Comparison of ENCODE assay signal across 13 cellular contexts in the genomic region with DNA sequence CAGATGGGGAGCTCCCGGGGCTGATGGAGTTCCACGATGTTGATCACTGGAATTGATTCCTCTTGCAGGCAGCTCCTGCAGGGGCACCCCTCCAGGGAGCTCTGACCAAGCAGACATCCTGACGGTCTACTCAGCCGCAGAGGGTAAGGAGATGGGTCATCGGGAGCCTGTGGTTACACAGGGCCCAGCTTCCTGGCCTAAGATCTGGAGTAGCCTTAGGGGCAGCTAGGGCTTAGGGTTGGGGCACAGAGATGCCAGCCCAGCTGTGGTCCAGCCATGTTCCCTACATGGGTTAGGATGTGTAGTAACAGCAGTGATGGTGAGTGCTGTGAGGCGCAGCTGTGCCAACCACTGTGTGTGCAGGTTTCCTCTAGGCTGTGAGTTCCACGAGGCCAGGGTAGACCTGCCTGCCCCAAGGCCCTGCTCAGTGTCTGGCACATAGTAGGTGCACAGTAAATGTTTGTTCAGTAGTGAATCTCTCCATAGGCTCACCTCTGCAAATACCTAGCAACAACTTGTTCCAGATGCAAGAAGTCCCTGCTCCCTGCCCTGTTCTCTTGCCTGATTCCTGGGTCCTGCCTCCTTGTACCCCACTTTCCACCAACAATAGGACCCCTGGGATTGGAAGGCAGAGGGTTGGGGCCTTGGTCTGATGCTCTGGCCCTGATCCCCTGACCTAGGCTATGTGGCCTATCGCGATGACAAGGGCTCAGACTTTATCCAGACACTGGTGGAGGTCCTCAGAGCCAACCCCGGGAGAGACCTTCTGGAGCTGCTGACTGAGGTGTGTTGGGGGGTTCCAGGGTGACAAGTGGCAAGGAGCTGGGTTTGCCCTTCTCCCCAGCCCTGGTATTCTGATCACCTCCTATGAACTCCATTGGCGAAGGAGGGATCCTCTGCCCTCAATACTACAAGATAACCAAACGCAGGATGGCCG. TPM values are rescaled to one million over a fixed set of nuclear protein-coding genes. Genes with fewer than 3 reads are reported as not detected.
DNase-seq lines count a peak whose midpoint lies in the region; ATAC-seq, FAIRE-seq and TF ChIP-seq lines count a peak whose summit lies in the region.
"Had no signal": no experiment of that assay in that cellular context is flagged by ENCODE, and none has a peak within 500 bp of the region (broad histone marks: within the 10 kb centered on the region; RNA-seq: fewer than 3 reads in every experiment).

No MANE protein-coding gene starts in this region.

- peak; percentile 10 for DNase-seq in GM12892 (ENCODE audit: insufficient read length)
- no peak for DNase-seq in naive thymus-derived CD4-positive, alpha-beta T cell
- no peak for DNase-seq in NCI-H128 (lab: John Stamatoyannopoulos, UW; ENCODE audit: unreplicated experiment)
- no peak for DNase-seq in foreskin fibroblast
- DNase-seq: NCI-H1694 treated with DMSO at 0.1 percent for 48 hours; NCI-H82; stimulated activated CD4-positive, alpha-beta T cell treated with anti-CD3 and anti-CD28 coated beads, Interleukin-2, amount 100 ng/mL, for 48 hours had no signal

- peaks cover 23% of the 10 kb centered on the region for H3K36me3 Mint-ChIP-seq in activated T-helper 17 cell treated with anti-CD3 and anti-CD28 coated beads, Interleukin-2, amount 50 U/mL, for 72 hours (ENCODE audit: low read depth)
- H3K36me3 Mint-ChIP-seq in naive thymus-derived CD4-positive, alpha-beta T cell: peaks cover 0 to 6% (median 0%) of the 10 kb centered on the region in 5 donors

- H3K36me3 ChIP-seq in BLaER1 treated with 17β-estradiol and CSF1 and Interleukin-3, amounts not matched to agents 10 nM and 100 nM: no peaks in the 10 kb centered on the region
- no peaks in the 10 kb centered on the region for H3K36me3 ChIP-seq in naive thymus-derived CD4-positive, alpha-beta T cell (ENCODE audit: control insufficient read depth in 2 of 3, insufficient read depth in 3 of 3, low read length in 3 of 3)
- H3K36me3 ChIP-seq: SJSA1 had no signal

- intact Hi-C loops in naive thymus-derived CD4-positive, alpha-beta T cell (cut with micrococcal nuclease): no loop called here

- H3K4me3 ChIP-seq in BLaER1 treated with 17β-estradiol and CSF1 and Interleukin-3, amounts not matched to agents 10 nM and 100 nM: no peak overlapping the region
- no peak overlapping the region for H3K4me3 ChIP-seq in naive thymus-derived CD4-positive, alpha-beta T cell (ENCODE audit: low read length)
- no peak overlapping the region for H3K4me3 ChIP-seq in foreskin fibroblast (ENCODE audit: low read depth in 1 of 2, low read length in 2 of 2)

- H3K27ac Mint-ChIP-seq in activated T-helper 17 cell treated with anti-CD3 and anti-CD28 coated beads, Interleukin-2, amount 50 U/mL, for 72 hours: no peak overlapping the region
- H3K27ac Mint-ChIP-seq in naive thymus-derived CD4-positive, alpha-beta T cell: peak overlapping the region in 4 of 9 donors; percentile 46 to 68 (median 50)

- H3K4me3 Mint-ChIP-seq in activated T-helper 17 cell treated with anti-CD3 and anti-CD28 coated beads, Interleukin-2, amount 50 U/mL, for 72 hours: peak overlapping the region; percentile 77
- peak overlapping the region; percentile 72 to 91 (median 86) for H3K4me3 Mint-ChIP-seq in naive thymus-derived CD4-positive, alpha-beta T cell

- peaks cover 14% of the 10 kb centered on the region for H3K4me1 Mint-ChIP-seq in activated T-helper 17 cell treated with anti-CD3 and anti-CD28 coated beads, Interleukin-2, amount 50 U/mL, for 72 hours
- peaks cover 11 to 31% (median 22%) of the 10 kb centered on the region in 7 donors for H3K4me1 Mint-ChIP-seq in naive thymus-derived CD4-positive, alpha-beta T cell

- H3K9me3 Mint-ChIP-seq in activated T-helper 17 cell treated with anti-CD3 and anti-CD28 coated beads, Interleukin-2, amount 50 U/mL, for 72 hours: no peaks in the 10 kb centered on the region
- peaks cover 0 to 17% (median 6%) of the 10 kb centered on the region in 11 donors for H3K9me3 Mint-ChIP-seq in naive thymus-derived CD4-positive, alpha-beta T cell

- peaks cover 8 to 46% (median 38%) of the 10 kb centered on the region in 10 experiments for H3K4me1 ChIP-seq in BLaER1 treated with 17β-estradiol and CSF1 and Interleukin-3, amounts not matched to agents 10 nM and 100 nM
- peaks cover 0 to 5% of the 10 kb centered on the region in 2 donors for H3K4me1 ChIP-seq in naive thymus-derived CD4-positive, alpha-beta T cell (ENCODE audit: control insufficient read depth in 2 of 2, insufficient read depth in 2 of 2, low read length in 2 of 2)

- H3K27me3 Mint-ChIP-seq in activated T-helper 17 cell treated with anti-CD3 and anti-CD28 coated beads, Interleukin-2, amount 50 U/mL, for 72 hours: no peaks in the 10 kb centered on the region
- H3K27me3 Mint-ChIP-seq in naive thymus-derived CD4-positive, alpha-beta T cell: peaks cover 0 to 18% (median 0%) of the 10 kb centered on the region in 5 donors

- H3K9me3 ChIP-seq in BLaER1 treated with 17β-estradiol and CSF1 and Interleukin-3, amounts not matched to agents 10 nM and 100 nM (replicated peaks in 1 of 11): no peaks in the 10 kb centered on the region
- H3K9me3 ChIP-seq in naive thymus-derived CD4-positive, alpha-beta T cell (ENCODE audit: control insufficient read depth in 2 of 3, low read length in 3 of 3): no peaks in the 10 kb centered on the region
- H3K9me3 ChIP-seq: SJSA1 had no signal

- TF ChIP-seq POLR2A in GM12892 (IDR thresholded peaks at IDR 0.05; ENCODE audit: low read depth, low read length): no peak

- H4K20me1 ChIP-seq in BLaER1 treated with 17β-estradiol and CSF1 and Interleukin-3, amounts not matched to agents 10 nM and 100 nM: peaks cover 0 to 17% (median 0%) of the 10 kb centered on the region in 11 experiments; a peak in 5 of 22 replicates

- H3K4me2 ChIP-seq in BLaER1 treated with 17β-estradiol and CSF1 and Interleukin-3, amounts not matched to agents 10 nM and 100 nM: peak overlapping the region; percentile 94 to 100 (median 97); a peak in 20 of 22 replicates

- TF ChIP-seq CTCF in foreskin fibroblast (IDR thresholded peaks at IDR 0.05; ENCODE audit: low read depth, low read length): no peak

- no peak overlapping the region for H3K27ac ChIP-seq in BLaER1 treated with 17β-estradiol and CSF1 and Interleukin-3, amounts not matched to agents 10 nM and 100 nM
- H3K27ac ChIP-seq in naive thymus-derived CD4-positive, alpha-beta T cell (ENCODE audit: low read depth, low read length): no peak overlapping the region
- H3K27ac ChIP-seq: SJSA1 had no signal

- ATAC-seq in activated T-helper 17 cell treated with anti-CD3 and anti-CD28 coated beads, Interleukin-2, amount 50 U/mL, for 72 hours (replicated peaks): no peak
- no peak for ATAC-seq in naive thymus-derived CD4-positive, alpha-beta T cell
- no peak for ATAC-seq in HG02852 (IDR thresholded peaks at IDR 0.05; ENCODE audit: unreplicated experiment)
- ATAC-seq in GM21423 (IDR thresholded peaks at IDR 0.05; ENCODE audit: unreplicated experiment): no peak

- peak overlapping the region in 3 of 11 experiments; percentile 80 to 83 (median 82); a peak in 3 of 22 replicates for H3K9ac ChIP-seq in BLaER1 treated with 17β-estradiol and CSF1 and Interleukin-3, amounts not matched to agents 10 nM and 100 nM

- POLR2A ChIA-PET in naive thymus-derived CD4-positive, alpha-beta T cell (lab: Charles Lee): interaction anchor here (0.6 to 8.0 kb wide), 10 partner anchors 10 to 371 kb away, joined by 3 to 91 read pairs (median 4); partner anchors contain the start of gene ZNF213

- peaks cover 0 to 58% (median 43%) of the 10 kb centered on the region in 11 experiments; a peak in 19 of 22 replicates for H3K27me3 ChIP-seq in BLaER1 treated with 17β-estradiol and CSF1 and Interleukin-3, amounts not matched to agents 10 nM and 100 nM
- H3K27me3 ChIP-seq in naive thymus-derived CD4-positive, alpha-beta T cell (ENCODE audit: control insufficient read depth in 2 of 2, insufficient read depth in 2 of 2, low read length in 2 of 2): no peaks in the 10 kb centered on the region
- H3K27me3 ChIP-seq: SJSA1 had no signal

- FAIRE-seq in GM12892 (lab: Jason Lieb, UNC): no peak

- CTCF ChIA-PET in naive thymus-derived CD4-positive, alpha-beta T cell (lab: Charles Lee): interaction anchor here (0.5 to 2.9 kb wide), 6 partner anchors 10 to 310 kb away, joined by 3 to 12 read pairs (median 4); partner anchors contain the start of genes ZNF213 and ZSCAN10

RNA-seq across cellular contexts. Expression of gene ZNF213, which starts 13.7 kb away (rescaled TPM):
- polyA plus RNA-seq in GM12892 (2012; ENCODE audit: missing spikeins): 1.6 TPM
- total RNA-seq in activated T-helper 17 cell treated with anti-CD3 and anti-CD28 coated beads, Interleukin-2, amount 50 U/mL, for 72 hours: 1 to 10 TPM; 6.4 to 8.6 TPM
- total RNA-seq in naive thymus-derived CD4-positive, alpha-beta T cell: 10 to 100 TPM in 3 of 5 experiments, 1 to 10 TPM in 2; 3.8 to 14.0 (median 11.8) TPM
- polyA plus RNA-seq in naive thymus-derived CD4-positive, alpha-beta T cell: 1 to 10 TPM; 1.7 to 3.4 TPM

RNA-seq across cellular contexts. Expression of gene ZNF205, which starts 36.1 kb away (rescaled TPM):
- not detected for polyA plus RNA-seq in GM12892 (2012; ENCODE audit: missing spikeins)
- not detected for total RNA-seq in activated T-helper 17 cell treated with anti-CD3 and anti-CD28 coated beads, Interleukin-2, amount 50 U/mL, for 72 hours
- under 1 TPM in 1 of 5 experiments, not detected in 4; 0.29 TPM for total RNA-seq in naive thymus-derived CD4-positive, alpha-beta T cell
- under 1 TPM in 1 of 2 donors, not detected in 1; 0.09 TPM for polyA plus RNA-seq in naive thymus-derived CD4-positive, alpha-beta T cell

RNA-seq across cellular contexts. Expression of gene OR1F1, which starts 39.5 kb away (rescaled TPM):
- not detected for polyA plus RNA-seq in GM12892 (2012; ENCODE audit: missing spikeins)
- under 1 TPM in 1 of 2 donors, not detected in 1; 0.37 TPM for total RNA-seq in activated T-helper 17 cell treated with anti-CD3 and anti-CD28 coated beads, Interleukin-2, amount 50 U/mL, for 72 hours
- under 1 TPM in 2 of 5 experiments, not detected in 3; 0.38 to 0.41 TPM for total RNA-seq in naive thymus-derived CD4-positive, alpha-beta T cell
- under 1 TPM in 1 of 2 donors, not detected in 1; 0.35 TPM for polyA plus RNA-seq in naive thymus-derived CD4-positive, alpha-beta T cell
- total RNA-seq: liver, SJSA1 had no signal
- polyA plus RNA-seq: liver had no signal

RNA-seq across cellular contexts. Expression of gene ZSCAN10, which starts 49.4 kb away (rescaled TPM):
- not detected for polyA plus RNA-seq in GM12892 (2012; ENCODE audit: missing spikeins)
- total RNA-seq in activated T-helper 17 cell treated with anti-CD3 and anti-CD28 coated beads, Interleukin-2, amount 50 U/mL, for 72 hours: under 1 TPM; 0.34 to 0.45 TPM
- under 1 TPM in 3 of 5 experiments, not detected in 2; 0.22 to 0.61 (median 0.29) TPM for total RNA-seq in naive thymus-derived CD4-positive, alpha-beta T cell
- polyA plus RNA-seq in naive thymus-derived CD4-positive, alpha-beta T cell: under 1 TPM in 1 of 2 donors, not detected in 1; 0.35 TPM
- total RNA-seq: liver, SJSA1 had no signal
- polyA plus RNA-seq: liver had no signal
